ENCODE assay signal across 29 cellular contexts in the genomic region with DNA sequence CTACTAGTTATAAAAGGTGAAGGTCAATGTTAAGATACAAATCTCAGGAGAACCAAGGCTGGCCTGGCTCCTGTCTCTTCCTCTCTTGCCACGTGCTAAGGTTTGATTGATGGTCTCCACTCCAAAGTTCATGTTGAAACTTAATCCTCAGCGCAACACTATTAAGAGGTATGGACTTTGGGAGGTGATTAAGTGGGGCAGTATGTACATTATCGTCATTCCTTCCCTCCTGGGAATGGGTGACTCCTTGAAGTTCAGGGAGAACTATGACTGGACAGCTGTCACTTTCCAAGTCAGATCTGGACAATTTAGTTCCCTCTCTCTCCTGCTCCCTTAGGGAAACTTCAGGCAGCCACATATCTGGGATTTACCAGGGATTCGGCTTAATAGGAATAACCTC. TPM values are rescaled to one million over a fixed set of nuclear protein-coding genes. Genes with fewer than 3 reads are reported as not detected.
"Had no signal": no experiment of that assay in that cellular context is flagged by ENCODE, and none has a peak within 500 bp of the region (broad histone marks: within the 10 kb centered on the region; RNA-seq: fewer than 3 reads in every experiment).

No MANE protein-coding gene starts in this region.

- H3K27ac ChIP-seq: colonic mucosa, esophagus squamous epithelium, heart right ventricle, neural progenitor cell, psoas muscle, suprapubic skin, transverse colon, vagina had no signal

- H2AFZ ChIP-seq: neural progenitor cell had no signal

- H3K4me1 ChIP-seq: heart right ventricle, neural progenitor cell, psoas muscle, suprapubic skin had no signal

- H3K27me3 ChIP-seq: colonic mucosa, esophagus squamous epithelium, heart right ventricle, neural progenitor cell, suprapubic skin, transverse colon, vagina had no signal

- H3K4me2 ChIP-seq: neural progenitor cell, smooth muscle cell had no signal

- DNase-seq: colonic mucosa; effector memory CD4-positive, alpha-beta T cell; esophagus squamous epithelium; foreskin melanocyte; glutamatergic neuron; heart right ventricle; hypothalamus; immature natural killer cell; islet precursor cell; kidney glomerular epithelial cell; mesenchymal stem cell; naive thymus-derived CD4-positive, alpha-beta T cell; posterior cingulate gyrus; psoas muscle; right cardiac atrium; stimulated activated CD4-positive, alpha-beta T cell treated with anti-CD3 and anti-CD28 coated beads, Interleukin-12 subunit alpha, Interleukin-12 subunit beta, amount 100 ng/mL, for 4 hours; stimulated activated CD4-positive, alpha-beta T cell treated with anti-CD3 and anti-CD28 coated beads, Interleukin-1b, Interleukin-23, amount 100 ng/mL, for 48 hours; stimulated activated CD4-positive, alpha-beta T cell treated with anti-CD3 and anti-CD28 coated beads, Interleukin-4, amount 100 ng/mL, for 1 hour; stimulated activated CD8-positive, alpha-beta memory T cell treated with anti-CD3 and anti-CD28 coated beads, Interleukin-4, amount 100 ng/mL, for 48 hours; stimulated activated naive CD4-positive, alpha-beta T cell; stimulated activated naive CD8-positive, alpha-beta T cell treated with anti-CD3 and anti-CD28 coated beads, Interleukin-15, amount 100 ng/mL, for 72 hours; transverse colon had no signal

- ATAC-seq: naive thymus-derived CD4-positive, alpha-beta T cell; psoas muscle; right cardiac atrium; stimulated activated naive CD8-positive, alpha-beta T cell treated with anti-CD3 and anti-CD28 coated beads, Interleukin-15, amount 100 ng/mL, for 72 hours had no signal

- H3K9me3 ChIP-seq: colonic mucosa, suprapubic skin, vagina had no signal

- H3K36me3 ChIP-seq: colonic mucosa, esophagus squamous epithelium, heart right ventricle, neural progenitor cell, suprapubic skin, transverse colon, vagina had no signal

- H3K9ac ChIP-seq: neural progenitor cell had no signal

- H3K4me3 ChIP-seq: colonic mucosa, esophagus squamous epithelium, heart right ventricle, neural progenitor cell, psoas muscle, smooth muscle cell, suprapubic skin, transverse colon, vagina had no signal

RNA-seq across cellular contexts. Expression of a gene that starts 50.5 kb away (rescaled TPM):
- total RNA-seq: chondrocyte, endothelial cell of umbilical vein, osteocyte, smooth muscle cell had no signal
- polyA plus RNA-seq: endothelial cell of umbilical vein, smooth muscle cell had no signal
